Comparison of ENCODE assay signal across 10 cellular contexts in the genomic region with DNA sequence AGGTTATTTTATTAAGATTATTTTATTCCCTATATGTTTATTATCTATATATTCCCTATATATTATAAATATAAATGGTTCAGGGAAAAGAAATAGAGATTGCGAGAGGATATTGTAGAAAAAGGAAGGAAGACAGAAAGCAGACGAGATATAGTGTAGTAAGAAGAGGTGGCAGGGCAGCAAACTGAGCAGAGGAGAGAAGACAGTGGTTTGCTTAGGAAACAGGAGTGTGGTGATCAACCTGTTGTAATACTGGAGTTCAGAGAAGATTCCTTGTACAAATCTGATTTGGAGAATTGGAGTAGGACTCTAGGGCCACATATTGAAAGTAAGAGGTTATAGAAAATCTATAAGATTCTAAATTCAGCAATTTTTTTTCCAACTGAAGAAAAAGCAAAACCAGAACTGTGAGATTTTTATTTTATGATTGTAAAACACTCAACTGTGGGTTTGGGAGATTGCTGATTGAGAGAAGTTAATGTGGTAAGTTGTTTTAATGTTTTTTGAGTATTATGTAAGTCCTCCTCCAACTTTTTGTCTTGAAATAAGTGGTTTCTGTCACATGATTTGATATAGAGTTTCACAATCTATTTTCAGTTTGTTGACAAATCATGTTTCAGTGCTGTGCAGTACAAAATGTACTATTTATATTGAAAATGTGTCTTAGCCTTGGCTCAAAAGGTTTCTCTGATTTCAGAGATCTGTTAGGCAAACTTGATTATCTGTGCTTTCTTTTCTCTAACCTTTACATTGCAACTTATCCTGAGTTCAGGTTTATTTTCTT. TPM values are rescaled to one million over a fixed set of nuclear protein-coding genes. Genes with fewer than 3 reads are reported as not detected.
DNase-seq lines count a peak whose midpoint lies in the region; ATAC-seq and TF ChIP-seq lines count a peak whose summit lies in the region.
"Had no signal": no experiment of that assay in that cellular context is flagged by ENCODE, and none has a peak within 500 bp of the region (broad histone marks: within the 10 kb centered on the region; RNA-seq: fewer than 3 reads in every experiment).

No MANE protein-coding gene starts in this region.

- CTCF ChIA-PET in CD8-positive, alpha-beta memory T cell (lab: Charles Lee), result no interaction called here

- no peak overlapping the region for H3K4me3 Mint-ChIP-seq in CD8-positive, alpha-beta memory T cell
- no peak overlapping the region for H3K4me3 Mint-ChIP-seq in type B pancreatic cell
- H3K4me3 Mint-ChIP-seq: stimulated activated naive CD8-positive, alpha-beta T cell treated with anti-CD3 and anti-CD28 coated beads, Interleukin-15, Interleukin-2, amounts not matched to agents 100 ng/mL and 50 ng/mL, for 24 hours had no signal

- ATAC-seq in GM19463 (IDR thresholded peaks at IDR 0.05; ENCODE audit: unreplicated experiment) (peak; percentile 76), HG03342 (IDR thresholded peaks at IDR 0.05; ENCODE audit: unreplicated experiment) (peak; percentile 80)

- DNase-seq in fibroblast of gingiva (ENCODE audit: low read depth) (peak; percentile 68), thyroid gland (no peak), SHP77 treated with DMSO at 0.1 percent for 48 hours (lab: John Stamatoyannopoulos, UW) (no peak), type B pancreatic cell (ENCODE audit: extremely low spot score, unreplicated experiment) (no peak), HPDE6-E6E7 (ENCODE audit: extremely low spot score) (no peak)
- no peak for DNase-seq in CD8-positive, alpha-beta memory T cell

- POLR2A ChIA-PET in CD8-positive, alpha-beta memory T cell (lab: Charles Lee), result no interaction called here

- TF ChIP-seq POLR2A in thyroid gland (IDR thresholded peaks at IDR 0.05), result peak in 1 of 2 donors; percentile 9

- H3K27ac ChIP-seq in thyroid gland, result peak overlapping the region; percentile 68 to 74 (median 73)
- no peak overlapping the region for H3K27ac ChIP-seq in CD8-positive, alpha-beta memory T cell (ENCODE audit: low read depth, low read length)

- peaks cover 0 to 6% (median 6%) of the 10 kb centered on the region in 3 donors for H3K36me3 Mint-ChIP-seq in CD8-positive, alpha-beta memory T cell
- H3K36me3 Mint-ChIP-seq in type B pancreatic cell, result no peaks in the 10 kb centered on the region

- 72 to 78% methylated on average over 2 of the region's 2 CpGs for WGBS in thyroid gland, 2 donors

- H3K27me3 Mint-ChIP-seq in CD8-positive, alpha-beta memory T cell, result no peaks in the 10 kb centered on the region
- H3K27me3 Mint-ChIP-seq in type B pancreatic cell, result no peaks in the 10 kb centered on the region
- H3K27me3 Mint-ChIP-seq: stimulated activated naive CD8-positive, alpha-beta T cell treated with anti-CD3 and anti-CD28 coated beads, Interleukin-15, Interleukin-2, amounts not matched to agents 100 ng/mL and 50 ng/mL, for 24 hours had no signal

- intact Hi-C loops in thyroid gland (cut with DNase I), result no loop called here

- no peaks in the 10 kb centered on the region for H3K36me3 ChIP-seq in thyroid gland
- H3K36me3 ChIP-seq in CD8-positive, alpha-beta memory T cell (ENCODE audit: insufficient read depth, low read length), result no peaks in the 10 kb centered on the region

- TF ChIP-seq CTCF in thyroid gland (IDR thresholded peaks at IDR 0.05), result no peak
- no peak for TF ChIP-seq CTCF in type B pancreatic cell (conservative IDR thresholded peaks at IDR 0.05)

- no peak overlapping the region for H3K4me3 ChIP-seq in thyroid gland (replicated peaks in 1 of 3)
- H3K4me3 ChIP-seq in CD8-positive, alpha-beta memory T cell (ENCODE audit: low read length), result no peak overlapping the region

- no peaks in the 10 kb centered on the region for H3K27me3 ChIP-seq in thyroid gland
- H3K27me3 ChIP-seq in CD8-positive, alpha-beta memory T cell (ENCODE audit: insufficient read depth, low read length, poor library complexity, severe bottlenecking), result no peaks in the 10 kb centered on the region

- no peaks in the 10 kb centered on the region for H3K9me3 Mint-ChIP-seq in CD8-positive, alpha-beta memory T cell
- no peaks in the 10 kb centered on the region for H3K9me3 Mint-ChIP-seq in type B pancreatic cell
- H3K9me3 Mint-ChIP-seq: stimulated activated naive CD8-positive, alpha-beta T cell treated with anti-CD3 and anti-CD28 coated beads, Interleukin-15, Interleukin-2, amounts not matched to agents 100 ng/mL and 50 ng/mL, for 24 hours had no signal

- H3K4me1 Mint-ChIP-seq in CD8-positive, alpha-beta memory T cell, result peaks cover 0 to 2% (median 0%) of the 10 kb centered on the region in 3 donors
- H3K4me1 Mint-ChIP-seq in type B pancreatic cell (ENCODE audit: unreplicated experiment), result no peaks in the 10 kb centered on the region

- H3K9me3 ChIP-seq in thyroid gland, result no peaks in the 10 kb centered on the region
- no peaks in the 10 kb centered on the region for H3K9me3 ChIP-seq in CD8-positive, alpha-beta memory T cell (ENCODE audit: low read length)

- H3K4me1 ChIP-seq in thyroid gland, result peaks cover 9 to 18% of the 10 kb centered on the region in 2 donors
- no peaks in the 10 kb centered on the region for H3K4me1 ChIP-seq in CD8-positive, alpha-beta memory T cell (ENCODE audit: insufficient read depth, low read length)

- peak overlapping the region in 2 of 8 donors; percentile 30 to 37 for H3K27ac Mint-ChIP-seq in CD8-positive, alpha-beta memory T cell
- no peak overlapping the region for H3K27ac Mint-ChIP-seq in type B pancreatic cell
- H3K27ac Mint-ChIP-seq: stimulated activated naive CD8-positive, alpha-beta T cell treated with anti-CD3 and anti-CD28 coated beads, Interleukin-15, Interleukin-2, amounts not matched to agents 100 ng/mL and 50 ng/mL, for 24 hours had no signal

RNA-seq across cellular contexts. Expression of gene AMY2B, which starts 9.6 kb away (rescaled TPM):
- total RNA-seq in thyroid gland (10 to 100 TPM; 51.7 to 71.2 (median 54.7) TPM), type B pancreatic cell (ENCODE audit: low replicate concordance) (7.0 and 7.5 TPM in 2 replicates)
- 1 to 10 TPM; 6.5 to 8.4 TPM for total RNA-seq in CD8-positive, alpha-beta memory T cell
- 1.1 TPM for polyA plus RNA-seq in CD8-positive, alpha-beta memory T cell

RNA-seq across cellular contexts. Expression of gene RNPC3, which starts 36.3 kb away (rescaled TPM):
- total RNA-seq in thyroid gland (10 to 100 TPM; 64.9 to 92.7 (median 80.6) TPM), type B pancreatic cell (ENCODE audit: low replicate concordance) (20.0 and 20.5 TPM in 2 replicates)
- total RNA-seq in CD8-positive, alpha-beta memory T cell, result 10 to 100 TPM; 14.9 to 17.6 TPM
- polyA plus RNA-seq in CD8-positive, alpha-beta memory T cell, result 14.2 TPM

RNA-seq across cellular contexts. Expression of gene AMY2A, which starts 55.4 kb away (rescaled TPM):
- total RNA-seq in thyroid gland (not detected), type B pancreatic cell (ENCODE audit: low replicate concordance) (not detected in 2 replicates)
- not detected for total RNA-seq in CD8-positive, alpha-beta memory T cell
- not detected for polyA plus RNA-seq in CD8-positive, alpha-beta memory T cell
- total RNA-seq: fibroblast of lung had no signal
- polyA plus RNA-seq: fibroblast of lung had no signal
